Comparison of ENCODE assay signal across 10 cellular contexts in genomic region chr6:34922177-34922663, GRCh38. TPM values are rescaled to one million over a fixed set of nuclear protein-coding genes. Genes with fewer than 3 reads are reported as not detected.
A peak's percentile ranks its signal among the peaks of the same experiment; 100 is the strongest.
DNase-seq lines count a peak whose midpoint lies in the region; ATAC-seq and TF ChIP-seq lines count a peak whose summit lies in the region.
"Had no signal": no experiment of that assay in that cellular context is flagged by ENCODE, and none has a peak within 500 bp of the region (broad histone marks: within the 10 kb centered on the region; RNA-seq: fewer than 3 reads in every experiment).

No MANE protein-coding gene starts in this region.

- no peaks in the 10 kb centered on the region for H3K27me3 ChIP-seq in MG63
- no peaks in the 10 kb centered on the region for H3K27me3 ChIP-seq in CD4-positive, alpha-beta T cell (ENCODE audit: control insufficient read depth, insufficient read depth, low read length)
- H3K27me3 ChIP-seq: uterus had no signal

- no peaks in the 10 kb centered on the region for H3K9me3 ChIP-seq in MG63
- H3K9me3 ChIP-seq in CD4-positive, alpha-beta T cell (ENCODE audit: control insufficient read depth, low read length): no peaks in the 10 kb centered on the region
- H3K9me3 ChIP-seq: uterus had no signal

- no peak for ATAC-seq in effector memory CD8-positive, alpha-beta T cell (replicated peaks)
- ATAC-seq in CD4-positive, alpha-beta T cell (ENCODE audit: poor library complexity): no peak

- CTCF ChIA-PET in CD4-positive, alpha-beta T cell (lab: Charles Lee): no interaction called here

- no peak for TF ChIP-seq CTCF in choroid plexus epithelial cell (conservative IDR thresholded peaks at IDR 0.05; ENCODE audit: low read depth, low read length)
- TF ChIP-seq CTCF in CD4-positive, alpha-beta T cell (IDR thresholded peaks at IDR 0.05): no peak

- no peak overlapping the region for H3K27ac Mint-ChIP-seq in effector memory CD8-positive, alpha-beta T cell
- H3K27ac Mint-ChIP-seq in CD4-positive, alpha-beta T cell: no peak overlapping the region
- H3K27ac Mint-ChIP-seq: activated T-cell treated with anti-CD3 and anti-CD28 coated beads, Interleukin-2, amount 50 U/mL, for 24 hours had no signal

- no peaks in the 10 kb centered on the region for H3K9me3 Mint-ChIP-seq in effector memory CD8-positive, alpha-beta T cell
- no peaks in the 10 kb centered on the region for H3K9me3 Mint-ChIP-seq in CD4-positive, alpha-beta T cell
- H3K9me3 Mint-ChIP-seq: activated T-cell treated with anti-CD3 and anti-CD28 coated beads, Interleukin-2, amount 50 U/mL, for 24 hours had no signal

- no peaks in the 10 kb centered on the region; the same call in 1 of the 2 replicates for H3K36me3 ChIP-seq in MG63
- H3K36me3 ChIP-seq: uterus had no signal

- peaks cover 2 to 5% of the 10 kb centered on the region in 2 donors for H3K4me1 Mint-ChIP-seq in effector memory CD8-positive, alpha-beta T cell (ENCODE audit: low read depth in 2 of 2)
- H3K4me1 Mint-ChIP-seq in CD4-positive, alpha-beta T cell (ENCODE audit: low read depth): no peaks in the 10 kb centered on the region

- H3K4me3 ChIP-seq in MG63: no peak overlapping the region
- H3K4me3 ChIP-seq in choroid plexus epithelial cell (ENCODE audit: low read depth, low read length): no peak overlapping the region
- H3K4me3 ChIP-seq: uterus had no signal

- no peak overlapping the region for H3K27ac ChIP-seq in CD4-positive, alpha-beta T cell (ENCODE audit: low read depth, low read length)
- H3K27ac ChIP-seq: uterus had no signal

- no peaks in the 10 kb centered on the region for H3K36me3 Mint-ChIP-seq in effector memory CD8-positive, alpha-beta T cell (ENCODE audit: insufficient read depth)
- H3K36me3 Mint-ChIP-seq in CD4-positive, alpha-beta T cell (ENCODE audit: low read depth): peaks cover 8% of the 10 kb centered on the region

- no peaks in the 10 kb centered on the region for H3K27me3 Mint-ChIP-seq in effector memory CD8-positive, alpha-beta T cell
- H3K27me3 Mint-ChIP-seq in CD4-positive, alpha-beta T cell: no peaks in the 10 kb centered on the region
- H3K27me3 Mint-ChIP-seq: activated T-cell treated with anti-CD3 and anti-CD28 coated beads, Interleukin-2, amount 50 U/mL, for 24 hours had no signal

- no peak overlapping the region for H3K4me3 Mint-ChIP-seq in effector memory CD8-positive, alpha-beta T cell
- no peak overlapping the region for H3K4me3 Mint-ChIP-seq in CD4-positive, alpha-beta T cell
- H3K4me3 Mint-ChIP-seq: activated T-cell treated with anti-CD3 and anti-CD28 coated beads, Interleukin-2, amount 50 U/mL, for 24 hours had no signal

- DNase-seq in ELR (ENCODE audit: low read depth) (peak; percentile 91), MG63 (peak; percentile 65), choroid plexus epithelial cell (ENCODE audit: low read depth) (peak; percentile 76), lung microvascular endothelial cell (ENCODE audit: low read depth in 2 of 2) (peak; percentile 16 to 59)
- DNase-seq in effector memory CD8-positive, alpha-beta T cell: no peak
- DNase-seq in CD4-positive, alpha-beta T cell: no peak
- DNase-seq in activated naive CD4-positive, alpha-beta T cell (lab: John Stamatoyannopoulos, UW): no peak
- DNase-seq: activated T-cell treated with anti-CD3 and anti-CD28 coated beads, Interleukin-2, amount 50 U/mL, for 24 hours; DMS 273 treated with DMSO at 0.1 percent for 48 hours; uterus had no signal

- intact Hi-C loops in CD4-positive, alpha-beta T cell (cut with DNase I, micrococcal nuclease): no loop called here

- POLR2A ChIA-PET in CD4-positive, alpha-beta T cell (lab: Charles Lee): no interaction called here

RNA-seq across cellular contexts. Expression of gene ANKS1A, which starts 33.2 kb away (rescaled TPM):
- 15.8 and 20.9 TPM in 2 replicates for total RNA-seq in MG63 (2014; rRNA removed; shearing (Covaris generic); ENCODE audit: low replicate concordance)
- total RNA-seq in lung microvascular endothelial cell: 13.7 and 35.1 TPM in 2 replicates
- 1 to 10 TPM; 6.4 to 6.9 TPM for total RNA-seq in CD4-positive, alpha-beta T cell

RNA-seq across cellular contexts. Expression of gene TAF11, which starts 34.4 kb away (rescaled TPM):
- total RNA-seq in MG63 (2014; rRNA removed; shearing (Covaris generic); ENCODE audit: low replicate concordance): 169 and 174 TPM in 2 replicates
- total RNA-seq in lung microvascular endothelial cell: 25.9 and 26.0 TPM in 2 replicates
- total RNA-seq in CD4-positive, alpha-beta T cell: 10 to 100 TPM; 31.5 to 38.1 TPM

Comparison
In these comparisons a context has a peak if more than half of its experiments do, and no peak if none do; other contexts are left out.
1. DNase-seq: peak in ELR (single experiment), MG63 (single experiment), choroid plexus epithelial cell (single experiment) and lung microvascular endothelial cell (2 of 2); none in effector memory CD8-positive, alpha-beta T cell (0 of 3), CD4-positive, alpha-beta T cell (0 of 10) and activated naive CD4-positive, alpha-beta T cell (0 of 4).